ENCODE assay signal across 17 cellular contexts in genomic region chr3:179872842-179873241, GRCh38.
"Had no signal": no experiment of that assay in that cellular context is flagged by ENCODE, and none has a peak within 500 bp of the region (broad histone marks: within the 10 kb centered on the region; RNA-seq: fewer than 3 reads in every experiment).

No MANE protein-coding gene starts in this region.

- H3K4me1 Mint-ChIP-seq: mesothelial cell of epicardium, nephron progenitor cell had no signal

- H3K9me3 Mint-ChIP-seq: mesothelial cell of epicardium, nephron progenitor cell had no signal

- H3K27me3 ChIP-seq: stomach had no signal

- H3K4me1 ChIP-seq: lower lobe of right lung, prostate gland, spleen, stomach had no signal

- DNase-seq: activated CD4-positive, alpha-beta T cell treated with anti-CD3 and anti-CD28 coated beads, Interleukin-2, amount 50 U/mL, for 1 hour; activated naive CD4-positive, alpha-beta T cell treated with Interleukin-2 at 50 U/mL for 16 hours; activated T-cell treated with anti-CD3 and anti-CD28 coated beads for 4 hours; aorta; cortex of kidney; effector CD8-positive, alpha-beta T cell; foreskin melanocyte; left colon; lower lobe of right lung; nephron progenitor cell; spleen; stomach; T-helper 2 cell had no signal

- H3K36me3 ChIP-seq: lower lobe of right lung, prostate gland, spleen, stomach, thoracic aorta had no signal

- H3K4me3 Mint-ChIP-seq: mesothelial cell of epicardium, nephron progenitor cell had no signal

- H3K9me3 ChIP-seq: lower lobe of right lung, prostate gland, spleen, stomach, thoracic aorta had no signal

- H3K4me3 ChIP-seq: lower lobe of right lung, prostate gland, spleen, stomach, thoracic aorta had no signal

- H3K27ac Mint-ChIP-seq: mesothelial cell of epicardium, nephron progenitor cell had no signal

- H3K27ac ChIP-seq: lower lobe of right lung, prostate gland, spleen, stomach, thoracic aorta had no signal

- H3K36me3 Mint-ChIP-seq: mesothelial cell of epicardium had no signal

- ATAC-seq: left colon, lower lobe of right lung, sciatic nerve had no signal
